ENCODE assay signal across 22 cellular contexts in the genomic region with DNA sequence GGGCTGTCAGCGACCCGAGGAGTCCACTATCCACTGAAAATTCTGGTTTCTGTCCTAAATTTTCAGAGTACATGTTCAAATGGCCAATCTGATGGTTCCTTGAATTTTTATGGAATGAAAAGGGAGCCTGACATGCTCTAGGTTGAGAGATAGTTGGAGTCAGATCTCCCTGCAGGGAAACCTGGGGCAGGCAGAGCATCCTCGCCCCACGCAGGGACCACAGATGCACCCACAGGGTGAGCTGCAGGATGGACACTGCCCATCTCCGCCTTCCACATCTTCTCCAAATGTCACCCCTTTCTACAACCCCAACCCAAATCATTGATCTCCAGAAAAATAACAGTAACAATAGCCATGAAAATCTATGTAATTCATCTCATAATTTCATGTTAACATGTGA.
"Had no signal": no experiment of that assay in that cellular context is flagged by ENCODE, and none has a peak within 500 bp of the region (broad histone marks: within the 10 kb centered on the region; RNA-seq: fewer than 3 reads in every experiment).

No MANE protein-coding gene starts in this region.

- H3K36me3 Mint-ChIP-seq: naive B cell, type B pancreatic cell had no signal

- H3K4me3 Mint-ChIP-seq: dendritic cell treated with granulocyte-macrophage colony-stimulating factor and Interleukin-4, amounts not matched to agents 40 ng/mL and 50 ng/mL, for 4 days; type B pancreatic cell had no signal

- H3K9me3 Mint-ChIP-seq: dendritic cell treated with granulocyte-macrophage colony-stimulating factor and Interleukin-4, amounts not matched to agents 40 ng/mL and 50 ng/mL, for 4 days; type B pancreatic cell had no signal

- H3K27me3 ChIP-seq: neutrophil, spleen, uterus had no signal

- H3K36me3 ChIP-seq: esophagus squamous epithelium, gastroesophageal sphincter, neutrophil, spleen, stomach, thoracic aorta, uterus had no signal

- DNase-seq: esophagus squamous epithelium; foreskin fibroblast; glutamatergic neuron; left colon; left ventricle myocardium superior; mesendoderm; posterior cingulate gyrus; spleen; stimulated activated CD4-positive, alpha-beta T cell treated with anti-CD3 and anti-CD28 coated beads, Interleukin-15, amount 100 ng/mL, for 24 hours; stimulated activated CD4-positive, alpha-beta T cell treated with anti-CD3 and anti-CD28 coated beads, Interleukin-1b, Interleukin-23, amount 100 ng/mL, for 48 hours; stimulated activated CD4-positive, alpha-beta T cell treated with anti-CD3 and anti-CD28 coated beads, Interleukin-4, amount 100 ng/mL, for 24 hours; stimulated activated naive CD4-positive, alpha-beta T cell; stomach; substantia nigra; uterus had no signal

- H3K27ac Mint-ChIP-seq: type B pancreatic cell had no signal

- H3K27ac ChIP-seq: esophagus squamous epithelium, gastroesophageal sphincter, neutrophil, spleen, stomach, thoracic aorta, uterus had no signal

- H3K4me1 ChIP-seq: esophagus squamous epithelium, gastroesophageal sphincter, uterus had no signal

- H3K4me3 ChIP-seq: esophagus squamous epithelium, gastroesophageal sphincter, lung, spleen, stomach, thoracic aorta, uterus had no signal

- H3K9me3 ChIP-seq: esophagus squamous epithelium, neutrophil, spleen, stomach, thoracic aorta, uterus had no signal

- ATAC-seq: gastroesophageal sphincter, left colon, left ventricle myocardium superior had no signal
